1 cellular context compared by ENCODE assay signal in the genomic region with DNA sequence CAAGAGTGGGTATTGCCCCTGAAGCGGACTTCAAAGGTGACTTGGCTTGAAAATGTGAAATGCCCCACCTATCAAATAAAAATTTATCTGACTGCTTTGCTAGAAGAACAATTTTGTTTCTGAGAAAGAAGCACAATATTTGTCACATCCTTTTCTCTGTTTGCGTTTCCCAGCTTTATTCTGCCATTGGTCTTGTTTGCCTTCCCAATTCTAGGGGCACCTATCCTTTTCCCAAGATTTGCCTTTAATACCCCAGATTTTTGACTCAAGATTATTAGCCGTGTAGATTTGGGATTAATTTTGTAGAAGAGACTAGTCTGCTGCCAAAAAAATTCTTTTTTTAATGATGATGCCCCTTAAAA.
TF ChIP-seq lines count a peak whose summit lies in the region.

No MANE protein-coding gene starts in this region.

TF ChIP-seq in K562, 482 proteins besides CTCF, POLR2A, EP300 and RAD21:
- TF ChIP-seq, protein P1, sequence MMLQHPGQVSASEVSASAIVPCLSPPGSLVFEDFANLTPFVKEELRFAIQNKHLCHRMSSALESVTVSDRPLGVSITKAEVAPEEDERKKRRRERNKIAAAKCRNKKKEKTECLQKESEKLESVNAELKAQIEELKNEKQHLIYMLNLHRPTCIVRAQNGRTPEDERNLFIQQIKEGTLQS (IDR thresholded peaks at IDR 0.05) = no peak
- TF ChIP-seq, protein P1 (CRISPR knock-in tag; conservative IDR thresholded peaks at IDR 0.05) = 0 out of 2 replicates have a peak, but pooled peaks have one; percentile 19
- no peak for TF ChIP-seq JUND (IDR thresholded peaks at IDR 0.05; ENCODE audit: borderline replicate concordance, low read depth, low read length)
- TF ChIP-seq JUND (tag; IDR thresholded peaks at IDR 0.05; ENCODE audit: borderline replicate concordance, low read depth, low read length) = no peak
- TF ChIP-seq KAT8 (IDR thresholded peaks at IDR 0.05; ENCODE audit: low read depth) = no peak
- no peak for TF ChIP-seq PML (IDR thresholded peaks at IDR 0.05; ENCODE audit: low read length)
- TF ChIP-seq FIP1L1 (IDR thresholded peaks at IDR 0.05; ENCODE audit: low read depth, low read length, poor library complexity, severe bottlenecking) = no peak
